In genomic region chr14:102418853-102419240, GRCh38 we compare ENCODE assay signal across 1 cellular context.
TF ChIP-seq lines count a peak whose summit lies in the region.

No MANE protein-coding gene starts in this region.

TF ChIP-seq in GM23338, 12 proteins besides CTCF, POLR2A, EP300 and RAD21 (continued from another document):
- TF ChIP-seq, protein P1, sequence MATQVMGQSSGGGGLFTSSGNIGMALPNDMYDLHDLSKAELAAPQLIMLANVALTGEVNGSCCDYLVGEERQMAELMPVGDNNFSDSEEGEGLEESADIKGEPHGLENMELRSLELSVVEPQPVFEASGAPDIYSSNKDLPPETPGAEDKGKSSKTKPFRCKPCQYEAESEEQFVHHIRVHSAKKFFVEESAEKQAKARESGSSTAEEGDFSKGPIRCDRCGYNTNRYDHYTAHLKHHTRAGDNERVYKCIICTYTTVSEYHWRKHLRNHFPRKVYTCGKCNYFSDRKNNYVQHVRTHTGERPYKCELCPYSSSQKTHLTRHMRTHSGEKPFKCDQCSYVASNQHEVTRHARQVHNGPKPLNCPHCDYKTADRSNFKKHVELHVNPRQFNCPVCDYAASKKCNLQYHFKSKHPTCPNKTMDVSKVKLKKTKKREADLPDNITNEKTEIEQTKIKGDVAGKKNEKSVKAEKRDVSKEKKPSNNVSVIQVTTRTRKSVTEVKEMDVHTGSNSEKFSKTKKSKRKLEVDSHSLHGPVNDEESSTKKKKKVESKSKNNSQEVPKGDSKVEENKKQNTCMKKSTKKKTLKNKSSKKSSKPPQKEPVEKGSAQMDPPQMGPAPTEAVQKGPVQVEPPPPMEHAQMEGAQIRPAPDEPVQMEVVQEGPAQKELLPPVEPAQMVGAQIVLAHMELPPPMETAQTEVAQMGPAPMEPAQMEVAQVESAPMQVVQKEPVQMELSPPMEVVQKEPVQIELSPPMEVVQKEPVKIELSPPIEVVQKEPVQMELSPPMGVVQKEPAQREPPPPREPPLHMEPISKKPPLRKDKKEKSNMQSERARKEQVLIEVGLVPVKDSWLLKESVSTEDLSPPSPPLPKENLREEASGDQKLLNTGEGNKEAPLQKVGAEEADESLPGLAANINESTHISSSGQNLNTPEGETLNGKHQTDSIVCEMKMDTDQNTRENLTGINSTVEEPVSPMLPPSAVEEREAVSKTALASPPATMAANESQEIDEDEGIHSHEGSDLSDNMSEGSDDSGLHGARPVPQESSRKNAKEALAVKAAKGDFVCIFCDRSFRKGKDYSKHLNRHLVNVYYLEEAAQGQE (IDR thresholded peaks at IDR 0.05; ENCODE audit: unreplicated experiment): no peak
- no peak for TF ChIP-seq ZNF462 (CRISPR knock-in tag; IDR thresholded peaks at IDR 0.05)
- TF ChIP-seq ZNF331 (CRISPR knock-in tag; IDR thresholded peaks at IDR 0.05; ENCODE audit: low read depth): no peak
- TF ChIP-seq ETS1 (IDR thresholded peaks at IDR 0.05): no peak
- TF ChIP-seq STAT1 (IDR thresholded peaks at IDR 0.05; ENCODE audit: unreplicated experiment): no peak
- no peak for TF ChIP-seq ZNF114 (CRISPR knock-in tag; IDR thresholded peaks at IDR 0.05)
- TF ChIP-seq JUNB (IDR thresholded peaks at IDR 0.05; ENCODE audit: unreplicated experiment): no peak
- no peak for TF ChIP-seq CREB1 (CRISPR knock-in tag; IDR thresholded peaks at IDR 0.05; ENCODE audit: low read depth)
